In the genomic region with DNA sequence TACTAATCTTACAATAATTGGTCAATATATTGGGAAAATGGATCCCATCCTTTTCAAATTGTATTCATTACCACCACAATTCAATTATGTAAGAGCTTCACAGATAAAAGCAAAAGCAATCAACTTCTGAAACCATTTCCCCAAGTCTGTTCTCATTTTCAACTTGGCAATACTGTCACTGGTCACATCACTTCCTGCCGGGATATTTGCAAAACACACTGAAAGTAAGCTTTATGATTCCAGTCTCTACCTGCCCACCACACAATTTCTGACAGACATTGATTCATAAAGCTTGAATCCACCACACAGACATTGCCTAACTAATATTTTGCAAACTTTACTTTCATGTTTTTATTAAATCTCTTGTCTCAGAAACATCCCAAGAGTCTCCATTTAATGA, we compare ENCODE assay signal across 19 cellular contexts. TPM values are rescaled to one million over a fixed set of nuclear protein-coding genes. Genes with fewer than 3 reads are reported as not detected.
A peak's percentile ranks its signal among the peaks of the same experiment; 100 is the strongest.
DNase-seq lines count a peak whose midpoint lies in the region; ATAC-seq, FAIRE-seq and TF ChIP-seq lines count a peak whose summit lies in the region.
"Had no signal": no experiment of that assay in that cellular context is flagged by ENCODE, and none has a peak within 500 bp of the region (broad histone marks: within the 10 kb centered on the region; RNA-seq: fewer than 3 reads in every experiment).

No MANE protein-coding gene starts in this region.

- no peak for TF ChIP-seq POLR2A in NB4 (IDR thresholded peaks at IDR 0.05; ENCODE audit: extremely low read depth, insufficient read length)

- peaks cover 12% of the 10 kb centered on the region for H3K4me1 Mint-ChIP-seq in activated CD8-positive, alpha-beta T cell treated with anti-CD3 and anti-CD28 coated beads, Interleukin-2, amount 10 ng/mL, durations not matched to agents 7 days and 5 days (ENCODE audit: low read depth)
- peaks cover 11% of the 10 kb centered on the region for H3K4me1 Mint-ChIP-seq in activated CD8-positive, alpha-beta T cell treated with anti-CD3 and anti-CD28 coated beads for 36 hours (ENCODE audit: low read depth)
- H3K4me1 Mint-ChIP-seq: H9 had no signal

- no peaks in the 10 kb centered on the region for H3K27me3 Mint-ChIP-seq in activated CD8-positive, alpha-beta T cell treated with anti-CD3 and anti-CD28 coated beads, Interleukin-2, amount 10 ng/mL, durations not matched to agents 7 days and 5 days (ENCODE audit: low read depth)
- H3K27me3 Mint-ChIP-seq in activated CD8-positive, alpha-beta T cell treated with anti-CD3 and anti-CD28 coated beads for 36 hours = no peaks in the 10 kb centered on the region

- no peak overlapping the region for H3K4me3 ChIP-seq in NB4 (ENCODE audit: low read depth, low read length)
- H3K4me3 ChIP-seq: A549, tibial artery had no signal

- FAIRE-seq in frontal cortex (lab: Jason Lieb, UNC) = no peak
- FAIRE-seq: A549 had no signal

- no peak for DNase-seq in activated CD8-positive, alpha-beta T cell treated with anti-CD3 and anti-CD28 coated beads, Interleukin-2, amount 10 ng/mL, durations not matched to agents 7 days and 5 days
- no peak for DNase-seq in activated CD8-positive, alpha-beta T cell treated with anti-CD3 and anti-CD28 coated beads for 36 hours
- DNase-seq in GM13977 (ENCODE audit: low spot score) (peak; percentile 11), NB4 (ENCODE audit: low read depth) (peak; percentile 7), dermis blood vessel endothelial cell (peak; percentile 15), frontal cortex (ENCODE audit: low spot score in 2 of 2) (no peak), T-helper 9 cell (no peak)
- DNase-seq: C1 segment of cervical spinal cord; GDM1; H9; left ventricle myocardium superior; NCI-H2081; NCI-H510A treated with DMSO at 0.1 percent for 48 hours; PC-3; retina; stimulated activated CD4-positive, alpha-beta T cell treated with anti-CD3 and anti-CD28 coated beads, Interleukin-12 subunit alpha, Interleukin-12 subunit beta, amount 100 ng/mL, for 4 hours; tibial artery had no signal

- no peaks in the 10 kb centered on the region for H3K9me3 Mint-ChIP-seq in activated CD8-positive, alpha-beta T cell treated with anti-CD3 and anti-CD28 coated beads, Interleukin-2, amount 10 ng/mL, durations not matched to agents 7 days and 5 days (ENCODE audit: insufficient read depth)
- H3K9me3 Mint-ChIP-seq in activated CD8-positive, alpha-beta T cell treated with anti-CD3 and anti-CD28 coated beads for 36 hours = no peaks in the 10 kb centered on the region
- H3K9me3 Mint-ChIP-seq: H9 had no signal

- POLR2A ChIA-PET in activated CD8-positive, alpha-beta T cell treated with anti-CD3 and anti-CD28 coated beads, Interleukin-2, amount 10 ng/mL, durations not matched to agents 7 days and 5 days (lab: Charles Lee) = no interaction called here
- POLR2A ChIA-PET in activated CD8-positive, alpha-beta T cell treated with anti-CD3 and anti-CD28 coated beads for 36 hours (lab: Charles Lee) = no interaction called here

- intact Hi-C loops in activated CD8-positive, alpha-beta T cell treated with anti-CD3 and anti-CD28 coated beads for 36 hours (cut with micrococcal nuclease) = no loop called here

- H3K27ac Mint-ChIP-seq in activated CD8-positive, alpha-beta T cell treated with anti-CD3 and anti-CD28 coated beads, Interleukin-2, amount 10 ng/mL, durations not matched to agents 7 days and 5 days = peak overlapping the region; percentile 67
- no peak overlapping the region for H3K27ac Mint-ChIP-seq in activated CD8-positive, alpha-beta T cell treated with anti-CD3 and anti-CD28 coated beads for 36 hours
- H3K27ac Mint-ChIP-seq: H9 had no signal

- peaks cover 52% of the 10 kb centered on the region for H3K36me3 Mint-ChIP-seq in activated CD8-positive, alpha-beta T cell treated with anti-CD3 and anti-CD28 coated beads, Interleukin-2, amount 10 ng/mL, durations not matched to agents 7 days and 5 days (ENCODE audit: low read depth)
- H3K36me3 Mint-ChIP-seq in activated CD8-positive, alpha-beta T cell treated with anti-CD3 and anti-CD28 coated beads for 36 hours (ENCODE audit: low read depth) = peaks cover 34% of the 10 kb centered on the region

- no peak for TF ChIP-seq CTCF in activated CD8-positive, alpha-beta T cell treated with anti-CD3 and anti-CD28 coated beads for 36 hours (IDR thresholded peaks at IDR 0.05)
- TF ChIP-seq CTCF in GM13977 (IDR thresholded peaks at IDR 0.05; ENCODE audit: extremely low read depth, insufficient read depth, missing control alignments) = no peak
- no peak for TF ChIP-seq CTCF in NB4 (IDR thresholded peaks at IDR 0.05; ENCODE audit: low read depth, low read length)

- CTCF ChIA-PET in activated CD8-positive, alpha-beta T cell treated with anti-CD3 and anti-CD28 coated beads, Interleukin-2, amount 10 ng/mL, durations not matched to agents 7 days and 5 days (lab: Charles Lee) = no interaction called here
- CTCF ChIA-PET in activated CD8-positive, alpha-beta T cell treated with anti-CD3 and anti-CD28 coated beads for 36 hours (lab: Charles Lee) = interaction anchor here (0.7 kb wide), 1 partner anchor 26 kb away, joined by 3 read pairs; no protein-coding TSS in a partner anchor

- ATAC-seq in activated CD8-positive, alpha-beta T cell treated with anti-CD3 and anti-CD28 coated beads, Interleukin-2, amount 10 ng/mL, durations not matched to agents 7 days and 5 days = no peak
- no peak for ATAC-seq in activated CD8-positive, alpha-beta T cell treated with anti-CD3 and anti-CD28 coated beads for 36 hours
- no peak for ATAC-seq in GM21381 (IDR thresholded peaks at IDR 0.05; ENCODE audit: unreplicated experiment)
- ATAC-seq: A549, left ventricle myocardium superior, PC-3 had no signal

- no peak overlapping the region for H3K4me3 Mint-ChIP-seq in activated CD8-positive, alpha-beta T cell treated with anti-CD3 and anti-CD28 coated beads, Interleukin-2, amount 10 ng/mL, durations not matched to agents 7 days and 5 days
- H3K4me3 Mint-ChIP-seq in activated CD8-positive, alpha-beta T cell treated with anti-CD3 and anti-CD28 coated beads for 36 hours = no peak overlapping the region
- H3K4me3 Mint-ChIP-seq: H9 had no signal

- in situ Hi-C loops in GM13977 (cut with MboI; ENCODE audit: low pct_unique_long_range_greater_than_20kb, low sequenced_read_pairs, unreplicated experiment) = no loop called here

RNA-seq across cellular contexts. Expression of gene LIN54, which starts 53.6 kb away (rescaled TPM):
- total RNA-seq in activated CD8-positive, alpha-beta T cell treated with anti-CD3 and anti-CD28 coated beads, Interleukin-2, amount 10 ng/mL, durations not matched to agents 7 days and 5 days = 10 to 100 TPM; 40.2 to 42.1 TPM
- total RNA-seq in activated CD8-positive, alpha-beta T cell treated with anti-CD3 and anti-CD28 coated beads for 36 hours = 10 to 100 TPM; 28.0 to 29.1 TPM
- total RNA-seq in dermis blood vessel endothelial cell (10.9 and 16.9 TPM in 2 replicates), frontal cortex (30.6 TPM)

RNA-seq across cellular contexts. Expression of gene THAP9, which starts 56.5 kb away (rescaled TPM):
- total RNA-seq in activated CD8-positive, alpha-beta T cell treated with anti-CD3 and anti-CD28 coated beads, Interleukin-2, amount 10 ng/mL, durations not matched to agents 7 days and 5 days = 1 to 10 TPM; 3.1 to 3.3 TPM
- total RNA-seq in activated CD8-positive, alpha-beta T cell treated with anti-CD3 and anti-CD28 coated beads for 36 hours = 1 to 10 TPM; 3.5 to 4.4 TPM
- total RNA-seq in dermis blood vessel endothelial cell = 7.7 and 7.8 TPM in 2 replicates
- total RNA-seq in frontal cortex = 17.5 TPM

Comparison
In these comparisons a context has a peak if more than half of its experiments do, and no peak if none do; other contexts are left out.
1. DNase-seq: peak in GM13977 (single experiment), NB4 (single experiment) and dermis blood vessel endothelial cell (single experiment); none in activated CD8-positive, alpha-beta T cell treated with anti-CD3 and anti-CD28 coated beads, Interleukin-2, amount 10 ng/mL, durations not matched to agents 7 days and 5 days (single experiment), activated CD8-positive, alpha-beta T cell treated with anti-CD3 and anti-CD28 coated beads for 36 hours (single experiment), frontal cortex (0 of 2) and T-helper 9 cell (single experiment).